In the genomic region with DNA sequence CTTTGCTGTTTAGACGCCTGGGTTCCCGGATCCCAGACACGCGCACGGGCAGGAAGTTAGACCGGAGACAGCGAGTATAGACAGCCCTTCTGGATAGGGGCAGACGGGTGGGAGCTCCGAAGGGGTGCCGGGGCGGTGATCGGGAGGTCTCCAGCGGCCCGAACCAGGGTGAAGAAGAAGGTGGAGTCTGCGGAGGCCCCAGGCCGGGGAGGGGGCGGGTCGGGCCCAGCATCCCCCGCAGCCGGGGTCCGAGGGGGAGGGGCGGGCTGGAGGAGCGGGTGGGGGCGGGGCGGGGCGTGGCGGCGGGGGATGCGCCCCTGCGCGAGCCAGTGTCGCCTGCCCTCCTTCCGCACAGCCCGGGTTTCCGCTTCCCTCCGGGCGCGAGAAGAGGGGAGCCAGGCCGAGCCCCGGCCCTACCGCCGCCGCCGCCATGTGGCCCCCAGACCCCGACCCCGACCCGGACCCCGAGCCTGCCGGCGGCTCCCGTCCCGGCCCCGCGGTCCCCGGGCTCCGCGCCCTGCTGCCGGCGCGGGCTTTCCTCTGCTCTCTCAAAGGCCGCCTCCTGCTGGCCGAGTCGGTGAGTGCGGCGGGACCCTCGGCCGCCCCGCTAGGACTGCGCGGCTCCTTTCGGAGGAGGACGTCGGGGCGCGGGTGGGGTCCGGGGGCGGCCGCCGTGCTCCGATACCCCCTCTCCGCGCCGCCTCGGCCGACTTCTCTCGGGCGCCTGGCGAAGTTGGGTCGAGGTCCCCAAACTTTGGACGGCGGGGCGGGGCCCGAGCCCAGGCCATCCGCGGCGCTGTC, we compare ENCODE assay signal across 1 cellular context.
A peak's percentile ranks its signal among the peaks of the same experiment; 100 is the strongest.
TF ChIP-seq lines count a peak whose summit lies in the region.

A gene with protein sequence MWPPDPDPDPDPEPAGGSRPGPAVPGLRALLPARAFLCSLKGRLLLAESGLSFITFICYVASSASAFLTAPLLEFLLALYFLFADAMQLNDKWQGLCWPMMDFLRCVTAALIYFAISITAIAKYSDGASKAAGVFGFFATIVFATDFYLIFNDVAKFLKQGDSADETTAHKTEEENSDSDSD (plus strand): TSS at position 329 of the 801 bp plus-strand sequence. CDS start 102 bp downstream, at position 431.

TF ChIP-seq in HepG2, 621 proteins besides CTCF, POLR2A, EP300 and RAD21 (continued from another document and continues in another):
- TF ChIP-seq ZNF18 (CRISPR knock-in tag; IDR thresholded peaks at IDR 0.05; ENCODE audit: insufficient replicate concordance) (peak; percentile 7), STAG1 (CRISPR knock-in tag; IDR thresholded peaks at IDR 0.05) (peak; percentile 40), ZNF367 (CRISPR knock-in tag; IDR thresholded peaks at IDR 0.05; ENCODE audit: borderline replicate concordance) (no peak), FOXK1 (CRISPR knock-in tag; IDR thresholded peaks at IDR 0.05; ENCODE audit: borderline replicate concordance, low read depth) (no peak; the same call in 1 of the 2 replicates), SOX13 (IDR thresholded peaks at IDR 0.05) (no peak), SOX13 (CRISPR knock-in tag; conservative IDR thresholded peaks at IDR 0.05 in 1 of 2, IDR thresholded peaks at IDR 0.05 in 1 of 2) (no peak), XBP1 (CRISPR knock-in tag; IDR thresholded peaks at IDR 0.05) (no peak), ZNF484 (CRISPR knock-in tag; IDR thresholded peaks at IDR 0.05; ENCODE audit: borderline replicate concordance, low read depth) (no peak), RFX1 (IDR thresholded peaks at IDR 0.05) (no peak), SRY (CRISPR knock-in tag; IDR thresholded peaks at IDR 0.05) (no peak), ZNF12 (CRISPR knock-in tag; IDR thresholded peaks at IDR 0.05) (no peak), AKNA (CRISPR knock-in tag; IDR thresholded peaks at IDR 0.05; ENCODE audit: borderline replicate concordance) (no peak), BORCS8-MEF2B (CRISPR knock-in tag; IDR thresholded peaks at IDR 0.05) (no peak), GFI1 (CRISPR knock-in tag; IDR thresholded peaks at IDR 0.05; ENCODE audit: borderline replicate concordance) (no peak; the same call in 1 of the 2 replicates), CAMTA2 (CRISPR knock-in tag; IDR thresholded peaks at IDR 0.05; ENCODE audit: borderline replicate concordance) (no peak), ZIK1 (CRISPR knock-in tag; IDR thresholded peaks at IDR 0.05; ENCODE audit: borderline replicate concordance, low read depth) (no peak; the same call in 1 of the 2 replicates), MTF1 (CRISPR knock-in tag; IDR thresholded peaks at IDR 0.05) (no peak), ZNF143 (CRISPR knock-in tag; IDR thresholded peaks at IDR 0.05) (no peak; the same call in 1 of the 2 replicates), SNRNP70 (IDR thresholded peaks at IDR 0.05; ENCODE audit: low read depth, low read length) (no peak), SSRP1 (CRISPR knock-in tag; IDR thresholded peaks at IDR 0.05) (no peak), SMAD9 (CRISPR knock-in tag; IDR thresholded peaks at IDR 0.05) (no peak), BRD4 (CRISPR knock-in tag; IDR thresholded peaks at IDR 0.05) (no peak), ZNF788 (CRISPR knock-in tag; IDR thresholded peaks at IDR 0.05; ENCODE audit: borderline replicate concordance) (0 out of 2 replicates have a peak, but pooled peaks have one; percentile 41), REL (CRISPR knock-in tag; conservative IDR thresholded peaks at IDR 0.05) (no peak), PRPF4 (IDR thresholded peaks at IDR 0.05; ENCODE audit: low read depth, low read length, poor library complexity, severe bottlenecking) (no peak), MIER3 (CRISPR knock-in tag; IDR thresholded peaks at IDR 0.05; ENCODE audit: borderline replicate concordance) (no peak), MXD3 (CRISPR knock-in tag; IDR thresholded peaks at IDR 0.05) (no peak), ZNF549 (CRISPR knock-in tag; IDR thresholded peaks at IDR 0.05) (no peak), ZFP62 (CRISPR knock-in tag; IDR thresholded peaks at IDR 0.05) (no peak)
- TF ChIP-seq, protein P1, sequence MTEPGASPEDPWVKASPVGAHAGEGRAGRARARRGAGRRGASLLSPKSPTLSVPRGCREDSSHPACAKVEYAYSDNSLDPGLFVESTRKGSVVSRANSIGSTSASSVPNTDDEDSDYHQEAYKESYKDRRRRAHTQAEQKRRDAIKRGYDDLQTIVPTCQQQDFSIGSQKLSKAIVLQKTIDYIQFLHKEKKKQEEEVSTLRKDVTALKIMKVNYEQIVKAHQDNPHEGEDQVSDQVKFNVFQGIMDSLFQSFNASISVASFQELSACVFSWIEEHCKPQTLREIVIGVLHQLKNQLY (CRISPR knock-in tag; IDR thresholded peaks at IDR 0.05), result no peak
- TF ChIP-seq, protein P2, sequence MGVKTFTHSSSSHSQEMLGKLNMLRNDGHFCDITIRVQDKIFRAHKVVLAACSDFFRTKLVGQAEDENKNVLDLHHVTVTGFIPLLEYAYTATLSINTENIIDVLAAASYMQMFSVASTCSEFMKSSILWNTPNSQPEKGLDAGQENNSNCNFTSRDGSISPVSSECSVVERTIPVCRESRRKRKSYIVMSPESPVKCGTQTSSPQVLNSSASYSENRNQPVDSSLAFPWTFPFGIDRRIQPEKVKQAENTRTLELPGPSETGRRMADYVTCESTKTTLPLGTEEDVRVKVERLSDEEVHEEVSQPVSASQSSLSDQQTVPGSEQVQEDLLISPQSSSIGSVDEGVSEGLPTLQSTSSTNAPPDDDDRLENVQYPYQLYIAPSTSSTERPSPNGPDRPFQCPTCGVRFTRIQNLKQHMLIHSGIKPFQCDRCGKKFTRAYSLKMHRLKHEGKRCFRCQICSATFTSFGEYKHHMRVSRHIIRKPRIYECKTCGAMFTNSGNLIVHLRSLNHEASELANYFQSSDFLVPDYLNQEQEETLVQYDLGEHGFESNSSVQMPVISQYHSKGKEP (CRISPR knock-in tag; IDR thresholded peaks at IDR 0.05), result no peak
- TF ChIP-seq, protein P3, sequence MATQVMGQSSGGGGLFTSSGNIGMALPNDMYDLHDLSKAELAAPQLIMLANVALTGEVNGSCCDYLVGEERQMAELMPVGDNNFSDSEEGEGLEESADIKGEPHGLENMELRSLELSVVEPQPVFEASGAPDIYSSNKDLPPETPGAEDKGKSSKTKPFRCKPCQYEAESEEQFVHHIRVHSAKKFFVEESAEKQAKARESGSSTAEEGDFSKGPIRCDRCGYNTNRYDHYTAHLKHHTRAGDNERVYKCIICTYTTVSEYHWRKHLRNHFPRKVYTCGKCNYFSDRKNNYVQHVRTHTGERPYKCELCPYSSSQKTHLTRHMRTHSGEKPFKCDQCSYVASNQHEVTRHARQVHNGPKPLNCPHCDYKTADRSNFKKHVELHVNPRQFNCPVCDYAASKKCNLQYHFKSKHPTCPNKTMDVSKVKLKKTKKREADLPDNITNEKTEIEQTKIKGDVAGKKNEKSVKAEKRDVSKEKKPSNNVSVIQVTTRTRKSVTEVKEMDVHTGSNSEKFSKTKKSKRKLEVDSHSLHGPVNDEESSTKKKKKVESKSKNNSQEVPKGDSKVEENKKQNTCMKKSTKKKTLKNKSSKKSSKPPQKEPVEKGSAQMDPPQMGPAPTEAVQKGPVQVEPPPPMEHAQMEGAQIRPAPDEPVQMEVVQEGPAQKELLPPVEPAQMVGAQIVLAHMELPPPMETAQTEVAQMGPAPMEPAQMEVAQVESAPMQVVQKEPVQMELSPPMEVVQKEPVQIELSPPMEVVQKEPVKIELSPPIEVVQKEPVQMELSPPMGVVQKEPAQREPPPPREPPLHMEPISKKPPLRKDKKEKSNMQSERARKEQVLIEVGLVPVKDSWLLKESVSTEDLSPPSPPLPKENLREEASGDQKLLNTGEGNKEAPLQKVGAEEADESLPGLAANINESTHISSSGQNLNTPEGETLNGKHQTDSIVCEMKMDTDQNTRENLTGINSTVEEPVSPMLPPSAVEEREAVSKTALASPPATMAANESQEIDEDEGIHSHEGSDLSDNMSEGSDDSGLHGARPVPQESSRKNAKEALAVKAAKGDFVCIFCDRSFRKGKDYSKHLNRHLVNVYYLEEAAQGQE (IDR thresholded peaks at IDR 0.05; ENCODE audit: borderline replicate concordance in 1 of 2, low read depth in 1 of 2, low read length in 2 of 2), result no peak
- TF ChIP-seq, protein P4, sequence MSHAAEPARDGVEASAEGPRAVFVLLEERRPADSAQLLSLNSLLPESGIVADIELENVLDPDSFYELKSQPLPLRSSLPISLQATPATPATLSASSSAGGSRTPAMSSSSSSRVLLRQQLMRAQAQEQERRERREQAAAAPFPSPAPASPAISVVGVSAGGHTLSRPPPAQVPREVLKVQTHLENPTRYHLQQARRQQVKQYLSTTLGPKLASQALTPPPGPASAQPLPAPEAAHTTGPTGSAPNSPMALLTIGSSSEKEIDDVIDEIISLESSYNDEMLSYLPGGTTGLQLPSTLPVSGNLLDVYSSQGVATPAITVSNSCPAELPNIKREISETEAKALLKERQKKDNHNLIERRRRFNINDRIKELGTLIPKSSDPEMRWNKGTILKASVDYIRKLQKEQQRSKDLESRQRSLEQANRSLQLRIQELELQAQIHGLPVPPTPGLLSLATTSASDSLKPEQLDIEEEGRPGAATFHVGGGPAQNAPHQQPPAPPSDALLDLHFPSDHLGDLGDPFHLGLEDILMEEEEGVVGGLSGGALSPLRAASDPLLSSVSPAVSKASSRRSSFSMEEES (CRISPR knock-in tag; IDR thresholded peaks at IDR 0.05), result 0 out of 2 replicates have a peak, but pooled peaks have one; percentile 2
- TF ChIP-seq, protein P5, sequence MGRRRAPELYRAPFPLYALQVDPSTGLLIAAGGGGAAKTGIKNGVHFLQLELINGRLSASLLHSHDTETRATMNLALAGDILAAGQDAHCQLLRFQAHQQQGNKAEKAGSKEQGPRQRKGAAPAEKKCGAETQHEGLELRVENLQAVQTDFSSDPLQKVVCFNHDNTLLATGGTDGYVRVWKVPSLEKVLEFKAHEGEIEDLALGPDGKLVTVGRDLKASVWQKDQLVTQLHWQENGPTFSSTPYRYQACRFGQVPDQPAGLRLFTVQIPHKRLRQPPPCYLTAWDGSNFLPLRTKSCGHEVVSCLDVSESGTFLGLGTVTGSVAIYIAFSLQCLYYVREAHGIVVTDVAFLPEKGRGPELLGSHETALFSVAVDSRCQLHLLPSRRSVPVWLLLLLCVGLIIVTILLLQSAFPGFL (CRISPR knock-in tag; IDR thresholded peaks at IDR 0.05), result no peak
